In the genomic region with DNA sequence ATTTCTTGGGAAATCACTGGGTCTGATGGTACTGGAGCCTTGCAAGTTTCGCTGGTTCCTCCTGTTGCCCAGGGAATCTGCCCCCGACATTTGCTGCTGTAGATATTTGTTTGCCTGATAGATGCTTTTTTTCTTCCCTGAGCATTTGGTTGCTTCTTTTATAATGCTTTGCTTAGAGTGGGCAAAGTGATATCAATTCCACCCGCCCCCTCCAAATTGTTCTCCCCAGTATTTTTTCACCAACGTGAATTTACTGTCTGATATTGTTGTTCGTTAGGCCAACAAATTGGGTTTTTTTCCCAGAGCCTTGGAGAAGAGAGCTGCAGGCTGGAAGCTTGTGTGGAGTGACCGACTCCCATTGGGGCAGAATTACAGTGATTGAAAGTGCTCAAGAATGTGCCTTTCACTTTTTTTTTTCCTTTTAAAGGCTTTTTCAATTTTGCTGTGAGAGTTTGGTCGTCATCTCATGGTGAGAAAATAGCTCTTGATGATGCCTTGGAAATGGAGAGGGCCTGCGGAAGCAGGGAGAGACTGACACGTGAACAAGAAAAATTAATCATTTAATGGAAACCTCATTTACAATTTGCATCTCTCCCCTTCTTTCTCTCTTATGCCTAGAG, we compare ENCODE assay signal across 8 cellular contexts. TPM values are rescaled to one million over a fixed set of nuclear protein-coding genes. Genes with fewer than 3 reads are reported as not detected.
DNase-seq lines count a peak whose midpoint lies in the region; ATAC-seq and TF ChIP-seq lines count a peak whose summit lies in the region.

No MANE protein-coding gene starts in this region.

- POLR2A ChIA-PET in naive thymus-derived CD4-positive, alpha-beta T cell (lab: Charles Lee) = interaction anchor here (0.5 to 7.3 kb wide), 8 partner anchors 8 to 332 kb away, joined by 3 to 65 read pairs (median 4); a partner anchor contains a TSS

- H3K27ac ChIP-seq in HUES6 (ENCODE audit: low read depth, low read length) (no peak overlapping the region), brain microvascular endothelial cell (peak overlapping the region; percentile 88)
- H3K27ac ChIP-seq in naive thymus-derived CD4-positive, alpha-beta T cell (ENCODE audit: low read depth, low read length) = peak overlapping the region; percentile 79

- no peak for ATAC-seq in naive thymus-derived CD4-positive, alpha-beta T cell
- ATAC-seq in HG02885 (IDR thresholded peaks at IDR 0.05; ENCODE audit: poor library complexity, unreplicated experiment) (no peak), HG02870 (IDR thresholded peaks at IDR 0.05; ENCODE audit: unreplicated experiment) (no peak)

- H3K27me3 ChIP-seq in HUES6 (ENCODE audit: control insufficient read depth, insufficient read depth, low read length) = peaks cover 18% of the 10 kb centered on the region
- no peaks in the 10 kb centered on the region for H3K27me3 ChIP-seq in brain microvascular endothelial cell (replicated peaks)
- no peaks in the 10 kb centered on the region for H3K27me3 ChIP-seq in naive thymus-derived CD4-positive, alpha-beta T cell (ENCODE audit: control insufficient read depth in 2 of 2, insufficient read depth in 2 of 2, low read length in 2 of 2)

- H3K36me3 ChIP-seq in HUES6 (ENCODE audit: control insufficient read depth, insufficient read depth, low read length) = no peaks in the 10 kb centered on the region
- H3K36me3 ChIP-seq in brain microvascular endothelial cell (replicated peaks) = no peaks in the 10 kb centered on the region
- H3K36me3 ChIP-seq in naive thymus-derived CD4-positive, alpha-beta T cell (ENCODE audit: control insufficient read depth in 2 of 3, insufficient read depth in 3 of 3, low read length in 3 of 3) = no peaks in the 10 kb centered on the region

- peak overlapping the region; percentile 90 to 97 (median 92) for H3K27ac Mint-ChIP-seq in naive thymus-derived CD4-positive, alpha-beta T cell

- no peaks in the 10 kb centered on the region for H3K27me3 Mint-ChIP-seq in naive thymus-derived CD4-positive, alpha-beta T cell

- peaks cover 55 to 70% (median 63%) of the 10 kb centered on the region in 7 donors for H3K4me1 Mint-ChIP-seq in naive thymus-derived CD4-positive, alpha-beta T cell

- H3K9me3 Mint-ChIP-seq in naive thymus-derived CD4-positive, alpha-beta T cell = no peaks in the 10 kb centered on the region

- intact Hi-C loops in naive thymus-derived CD4-positive, alpha-beta T cell (cut with micrococcal nuclease) = loop anchor here (1.0 to 10.0 kb wide), 10 partner anchors 25 to 647 kb away; a partner anchor contains a TSS

- H3K9ac ChIP-seq in HUES6 (ENCODE audit: low read length) = no peak overlapping the region

- peaks cover 46% of the 10 kb centered on the region for H3K4me1 ChIP-seq in HUES6 (ENCODE audit: control insufficient read depth, insufficient read depth, low read length)
- H3K4me1 ChIP-seq in naive thymus-derived CD4-positive, alpha-beta T cell (ENCODE audit: control insufficient read depth in 2 of 2, insufficient read depth in 2 of 2, low read length in 2 of 2) = peaks cover 30 to 59% of the 10 kb centered on the region in 2 donors

- CTCF ChIA-PET in naive thymus-derived CD4-positive, alpha-beta T cell (lab: Charles Lee) = interaction anchor here (0.6 to 2.3 kb wide), 8 partner anchors 8 to 236 kb away, joined by 3 to 10 read pairs (median 4); no protein-coding TSS in a partner anchor

- in situ Hi-C loops in ACHN (cut with HindIII; ENCODE audit: low pct_ligation_motif_present, low pct_unique_long_range_greater_than_20kb, low sequenced_read_pairs) (loop anchor here (25.0 kb wide), 1 partner anchor 202 kb away; no protein-coding TSS in a partner anchor), brain microvascular endothelial cell (cut with HindIII; ENCODE audit: low pct_ligation_motif_present, low sequenced_read_pairs) (loop anchor here (25.0 kb wide), 1 partner anchor 202 kb away; no protein-coding TSS in a partner anchor)

- no peak for TF ChIP-seq CTCF in brain microvascular endothelial cell (IDR thresholded peaks at IDR 0.05; ENCODE audit: low read depth, low read length, missing control alignments)

- H3K36me3 Mint-ChIP-seq in naive thymus-derived CD4-positive, alpha-beta T cell = peaks cover 0 to 10% (median 0%) of the 10 kb centered on the region in 5 donors

- H3K9me3 ChIP-seq in HUES6 (ENCODE audit: control insufficient read depth, insufficient read depth, low read depth, low read length) = no peaks in the 10 kb centered on the region
- no peaks in the 10 kb centered on the region for H3K9me3 ChIP-seq in naive thymus-derived CD4-positive, alpha-beta T cell (ENCODE audit: control insufficient read depth in 2 of 3, low read length in 3 of 3)

- DNase-seq in ACHN (peak; percentile 25), brain microvascular endothelial cell (no peak), NCI-H2171 treated with DMSO at 0.1 percent for 48 hours (lab: John Stamatoyannopoulos, UW) (no peak)
- DNase-seq in naive thymus-derived CD4-positive, alpha-beta T cell = no peak
- DNase-seq in activated effector memory CD4-positive, alpha-beta T cell treated with Interleukin-2 at 50 U/mL for 16 hours = no peak

- peak overlapping the region; percentile 41; the same call in 1 of the 2 replicates for H3K4me3 ChIP-seq in HUES6 (ENCODE audit: low read depth, low read length)
- H3K4me3 ChIP-seq in brain microvascular endothelial cell (ENCODE audit: low read depth, low read length) = peak overlapping the region; percentile 86
- H3K4me3 ChIP-seq in naive thymus-derived CD4-positive, alpha-beta T cell (ENCODE audit: low read length) = peak overlapping the region; percentile 75

- H3K4me3 Mint-ChIP-seq in naive thymus-derived CD4-positive, alpha-beta T cell = peak overlapping the region; percentile 93 to 98 (median 96)

RNA-seq across cellular contexts. Expression of a gene that starts 2.5 kb away (rescaled TPM):
- 10 to 100 TPM; 20.3 to 45.2 (median 34.2) TPM for total RNA-seq in naive thymus-derived CD4-positive, alpha-beta T cell
- 10 to 100 TPM; 16.4 to 30.3 TPM for polyA plus RNA-seq in naive thymus-derived CD4-positive, alpha-beta T cell

RNA-seq across cellular contexts. Expression of a gene that starts 31.2 kb away (rescaled TPM):
- 100 to 1,000 TPM in 1 of 5 experiments, 10 to 100 TPM in 4; 11.7 to 120 (median 35.4) TPM for total RNA-seq in naive thymus-derived CD4-positive, alpha-beta T cell
- polyA plus RNA-seq in naive thymus-derived CD4-positive, alpha-beta T cell = 10 to 100 TPM; 70.7 to 87.5 TPM

RNA-seq across cellular contexts. Expression of a gene that starts 44.3 kb away (rescaled TPM):
- 10 to 100 TPM; 11.8 to 28.1 (median 23.1) TPM for total RNA-seq in naive thymus-derived CD4-positive, alpha-beta T cell
- polyA plus RNA-seq in naive thymus-derived CD4-positive, alpha-beta T cell = 10 to 100 TPM; 19.1 to 27.1 TPM
